Comparison of ENCODE assay signal across 16 cellular contexts in genomic region chr3:109803274-109803673, GRCh38.
DNase-seq lines count a peak whose midpoint lies in the region; ATAC-seq and TF ChIP-seq lines count a peak whose summit lies in the region.
"Had no signal": no experiment of that assay in that cellular context is flagged by ENCODE, and none has a peak within 500 bp of the region (broad histone marks: within the 10 kb centered on the region; RNA-seq: fewer than 3 reads in every experiment).

No MANE protein-coding gene starts in this region.

- no peak overlapping the region for H3K4me2 ChIP-seq in hepatocyte

- H3K36me3 ChIP-seq in hepatocyte (replicated peaks; ENCODE audit: insufficient read depth, low read depth) (no peaks in the 10 kb centered on the region), MG63 (no peaks in the 10 kb centered on the region)
- H3K36me3 ChIP-seq: adrenal gland, upper lobe of left lung had no signal

- no peak for ATAC-seq in HG03378 (IDR thresholded peaks at IDR 0.05; ENCODE audit: unreplicated experiment)
- no peak for ATAC-seq in HG02763 (IDR thresholded peaks at IDR 0.05; ENCODE audit: unreplicated experiment)
- ATAC-seq: GM12878, left colon had no signal

- DNase-seq in A172 (ENCODE audit: low spot score), result peak; percentile 40
- DNase-seq in SK-N-DZ (ENCODE audit: low spot score), result peak; percentile 10
- no peak for DNase-seq in hepatocyte (ENCODE audit: low spot score)
- no peak for DNase-seq in NCI-H526 treated with DMSO at 0.1 percent for 48 hours (lab: John Stamatoyannopoulos, UW)
- DNase-seq in MG63, result no peak
- DNase-seq: activated CD4-positive, alpha-beta memory T cell treated with anti-CD3 and anti-CD28 coated beads, Interleukin-2, amount 10 ng/mL, durations not matched to agents 7 days and 5 days; adrenal gland; CD4-positive, alpha-beta T cell; left colon; NCI-H226 had no signal

- no peaks in the 10 kb centered on the region for H3K79me2 ChIP-seq in hepatocyte

- no peaks in the 10 kb centered on the region for H4K20me1 ChIP-seq in hepatocyte (ENCODE audit: insufficient read depth, poor library complexity, severe bottlenecking)

- no peaks in the 10 kb centered on the region for H3K9me2 ChIP-seq in hepatocyte (replicated peaks; ENCODE audit: insufficient read depth)

- H3K27me3 ChIP-seq in hepatocyte, result no peaks in the 10 kb centered on the region
- H3K27me3 ChIP-seq in MG63, result no peaks in the 10 kb centered on the region
- H3K27me3 ChIP-seq: adrenal gland, upper lobe of left lung had no signal

- 90% methylated on average over 6 of the region's 6 CpGs for WGBS in hepatocyte (ENCODE audit: low lambda C conversion rate, missing lambda C conversion rate)

- TF ChIP-seq CTCF in GM12873 (IDR thresholded peaks at IDR 0.05; ENCODE audit: insufficient read depth, low read depth, low read length, missing control alignments) (peak; percentile 37), hepatocyte (IDR thresholded peaks at IDR 0.05; ENCODE audit: poor library complexity) (peak; percentile 17)

- H3K4me1 ChIP-seq in hepatocyte (ENCODE audit: insufficient read depth), result no peaks in the 10 kb centered on the region
- H3K4me1 ChIP-seq: adrenal gland, upper lobe of left lung had no signal

- H2AFZ ChIP-seq in hepatocyte, result no peak overlapping the region

- H3K4me3 ChIP-seq in hepatocyte (no peak overlapping the region), MG63 (no peak overlapping the region)
- H3K4me3 ChIP-seq: adrenal gland, GM12878, upper lobe of left lung had no signal

- H3K27ac ChIP-seq in hepatocyte, result no peak overlapping the region
- H3K27ac ChIP-seq: adrenal gland, epithelial cell of prostate, upper lobe of left lung had no signal

- H3K9me3 ChIP-seq in hepatocyte (ENCODE audit: low read depth) (no peaks in the 10 kb centered on the region), MG63 (peaks cover 2% of the 10 kb centered on the region; the same call in 1 of the 2 replicates)
- H3K9me3 ChIP-seq: adrenal gland, upper lobe of left lung had no signal

Comparison
In these comparisons a context has a peak if more than half of its experiments do, and no peak if none do; other contexts are left out.
1. DNase-seq: peak in A172 (single experiment) and SK-N-DZ (single experiment); none in hepatocyte (single experiment), NCI-H526 treated with DMSO at 0.1 percent for 48 hours (single experiment) and MG63 (single experiment).